ENCODE assay signal across 15 cellular contexts in the genomic region with DNA sequence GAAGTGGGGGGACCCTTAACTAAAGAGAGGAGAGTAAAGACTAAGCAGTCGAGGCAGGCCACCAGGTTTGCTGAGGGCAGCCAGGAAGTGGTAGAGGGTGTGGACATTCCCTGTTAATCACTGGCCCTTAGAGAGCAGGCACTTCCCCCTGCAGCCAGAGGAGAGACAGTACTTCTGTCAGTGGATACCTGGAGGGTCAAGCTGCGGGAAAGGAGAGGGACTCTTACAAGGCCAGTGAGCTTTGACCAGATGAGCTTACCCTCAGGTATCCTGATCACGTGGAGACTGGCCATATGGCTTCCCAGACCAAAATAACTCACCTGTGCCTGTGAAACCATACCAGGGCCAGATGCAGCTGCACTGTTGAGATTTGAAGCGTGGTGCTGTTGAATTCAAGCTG. TPM values are rescaled to one million over a fixed set of nuclear protein-coding genes. Genes with fewer than 3 reads are reported as not detected.
DNase-seq lines count a peak whose midpoint lies in the region; ATAC-seq and TF ChIP-seq lines count a peak whose summit lies in the region.
"Had no signal": no experiment of that assay in that cellular context is flagged by ENCODE, and none has a peak within 500 bp of the region (broad histone marks: within the 10 kb centered on the region; RNA-seq: fewer than 3 reads in every experiment).

No MANE protein-coding gene starts in this region.

- TF ChIP-seq EP300 in tibial nerve (IDR thresholded peaks at IDR 0.05), result no peak

- H3K4me1 Mint-ChIP-seq in T-cell, result peaks cover 89 to 93% (median 92%) of the 10 kb centered on the region in 3 donors
- H3K4me1 Mint-ChIP-seq in T-helper 2 cell treated with Interferon-gamma antibody and Interleukin-4, amounts not matched to agents 5 μg/mL and 100 μg/mL, for 36 hours (ENCODE audit: low read depth), result peaks cover 19% of the 10 kb centered on the region

- H3K27me3 Mint-ChIP-seq in T-cell, result no peaks in the 10 kb centered on the region
- H3K27me3 Mint-ChIP-seq in T-helper 2 cell treated with Interferon-gamma antibody and Interleukin-4, amounts not matched to agents 5 μg/mL and 100 μg/mL, for 36 hours (ENCODE audit: low read depth), result peaks cover 55% of the 10 kb centered on the region

- POLR2A ChIA-PET in T-cell (lab: Charles Lee), result interaction anchor here in 1 of 2 donors (0.6 kb wide), 1 partner anchor 15 kb away, joined by 4 read pairs; no protein-coding TSS in a partner anchor

- no peaks in the 10 kb centered on the region for H3K9me3 Mint-ChIP-seq in T-cell
- no peaks in the 10 kb centered on the region for H3K9me3 Mint-ChIP-seq in T-helper 2 cell treated with Interferon-gamma antibody and Interleukin-4, amounts not matched to agents 5 μg/mL and 100 μg/mL, for 36 hours
- H3K9me3 Mint-ChIP-seq: IgD-negative memory B cell had no signal

- peak overlapping the region in 1 of 3 donors; percentile 33 for H3K4me3 Mint-ChIP-seq in T-cell
- H3K4me3 Mint-ChIP-seq in T-helper 2 cell treated with Interferon-gamma antibody and Interleukin-4, amounts not matched to agents 5 μg/mL and 100 μg/mL, for 36 hours, result no peak overlapping the region
- H3K4me3 Mint-ChIP-seq: activated CD8-positive, alpha-beta T cell treated with anti-CD3 and anti-CD28 coated beads, Interleukin-2, amount 10 ng/mL, durations not matched to agents 7 days and 5 days; IgD-negative memory B cell had no signal

- no peak overlapping the region for H3K4me3 ChIP-seq in left ventricle myocardium inferior
- H3K4me3 ChIP-seq in tibial nerve, result no peak overlapping the region

- ATAC-seq in left cardiac atrium (no peak), T-cell (replicated peaks in 1 of 4) (no peak)
- ATAC-seq: activated CD8-positive, alpha-beta T cell treated with anti-CD3 and anti-CD28 coated beads, Interleukin-2, amount 10 ng/mL, durations not matched to agents 7 days and 5 days had no signal

- intact Hi-C loops in left ventricle myocardium inferior (cut with micrococcal nuclease), result no loop called here
- intact Hi-C loops in left cardiac atrium (cut with DNase I), result no loop called here

- CTCF ChIA-PET in T-cell (lab: Charles Lee), result interaction anchor here in 1 of 2 donors (0.5 kb wide), 1 partner anchor 28 kb away, joined by 5 read pairs; no protein-coding TSS in a partner anchor

- H3K36me3 ChIP-seq in left ventricle myocardium inferior, result no peaks in the 10 kb centered on the region
- H3K36me3 ChIP-seq in tibial nerve, result no peaks in the 10 kb centered on the region

- peak overlapping the region; percentile 81 to 90 for H3K27ac Mint-ChIP-seq in T-cell
- H3K27ac Mint-ChIP-seq in T-helper 2 cell treated with Interferon-gamma antibody and Interleukin-4, amounts not matched to agents 5 μg/mL and 100 μg/mL, for 36 hours, result no peak overlapping the region
- H3K27ac Mint-ChIP-seq: activated CD8-positive, alpha-beta T cell treated with anti-CD3 and anti-CD28 coated beads, Interleukin-2, amount 10 ng/mL, durations not matched to agents 7 days and 5 days; IgD-negative memory B cell had no signal

- no peak for DNase-seq in left ventricle myocardium inferior
- DNase-seq in left cardiac atrium, result no peak
- DNase-seq in T-cell, result no peak
- peak; percentile 88 for DNase-seq in islet precursor cell
- DNase-seq in tibial nerve (ENCODE audit: low spot score in 2 of 2), result no peak
- DNase-seq in T-helper 2 cell treated with Interferon-gamma antibody and Interleukin-4, amounts not matched to agents 5 μg/mL and 100 μg/mL, for 36 hours (ENCODE audit: low spot score), result no peak
- no peak for DNase-seq in cerebellar nuclear complex (lab: John Stamatoyannopoulos, UW)
- DNase-seq in mucosa of gallbladder (ENCODE audit: low spot score), result no peak
- DNase-seq: activated CD8-positive, alpha-beta T cell treated with anti-CD3 and anti-CD28 coated beads, Interleukin-2, amount 10 ng/mL, durations not matched to agents 7 days and 5 days; activated gamma-delta T cell treated with Interleukin-2 at 50 U/mL for 16 hours; GF-D8; NCI-H1436 treated with DMSO at 0.1 percent for 48 hours; NCI-H82; stimulated activated naive CD4-positive, alpha-beta T cell had no signal

- peak overlapping the region; percentile 52 for H3K27ac ChIP-seq in left ventricle myocardium inferior (replicated peaks)
- H3K27ac ChIP-seq in tibial nerve, result peak overlapping the region in 3 of 4 donors; percentile 21 to 90 (median 83)

- peaks cover 88% of the 10 kb centered on the region for H3K4me1 ChIP-seq in left ventricle myocardium inferior
- H3K4me1 ChIP-seq in tibial nerve, result peaks cover 0 to 97% (median 55%) of the 10 kb centered on the region in 4 donors

- TF ChIP-seq CTCF in left ventricle myocardium inferior (IDR thresholded peaks at IDR 0.05; ENCODE audit: borderline replicate concordance) (no peak), tibial nerve (IDR thresholded peaks at IDR 0.05) (no peak)

- H3K9me3 ChIP-seq in left ventricle myocardium inferior (replicated peaks) (no peaks in the 10 kb centered on the region), tibial nerve (no peaks in the 10 kb centered on the region)

- H3K36me3 Mint-ChIP-seq in T-cell, result peaks cover 16% of the 10 kb centered on the region
- peaks cover 3% of the 10 kb centered on the region for H3K36me3 Mint-ChIP-seq in T-helper 2 cell treated with Interferon-gamma antibody and Interleukin-4, amounts not matched to agents 5 μg/mL and 100 μg/mL, for 36 hours (ENCODE audit: low read depth)
- H3K36me3 Mint-ChIP-seq: IgD-negative memory B cell had no signal

- 56 to 60% methylated on average over 4 of the region's 4 CpGs for WGBS in tibial nerve, 2 donors

- H3K27me3 ChIP-seq in left ventricle myocardium inferior (ENCODE audit: low read depth) (no peaks in the 10 kb centered on the region), tibial nerve (no peaks in the 10 kb centered on the region)

- no peak for TF ChIP-seq POLR2A in tibial nerve (IDR thresholded peaks at IDR 0.05)

RNA-seq across cellular contexts. Expression of a gene that starts 28.6 kb away (rescaled TPM):
- 42.0 TPM for total RNA-seq in left ventricle myocardium inferior
- 10 to 100 TPM; 47.0 to 53.3 TPM for total RNA-seq in left cardiac atrium
- 100 to 1,000 TPM in 2 of 5 donors, 10 to 100 TPM in 3; 50.7 to 188 (median 80.9) TPM for total RNA-seq in T-cell
- 100 to 1,000 TPM; 254 to 586 (median 471) TPM for total RNA-seq in tibial nerve
- total RNA-seq in mucosa of gallbladder, result 71.4 TPM
